1 cellular context compared by ENCODE assay signal in the genomic region with DNA sequence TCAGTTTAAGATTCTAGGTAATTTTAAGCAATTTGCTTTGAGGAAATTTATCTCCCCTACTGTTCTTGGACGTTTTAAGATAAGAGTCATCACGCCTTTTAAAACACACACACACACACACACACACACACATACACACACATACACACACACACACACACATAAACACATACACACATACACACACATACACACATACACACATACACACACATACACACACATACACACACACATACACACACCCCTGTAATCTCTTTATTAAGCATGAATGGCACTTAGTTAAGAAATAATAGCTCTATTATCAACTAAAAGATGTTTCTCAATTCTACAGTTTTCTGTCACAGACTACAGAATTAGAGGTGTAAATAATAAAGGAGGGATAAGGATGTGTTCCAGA.
TF ChIP-seq lines count a peak whose summit lies in the region.

No MANE protein-coding gene starts in this region.

TF ChIP-seq in IMR-90, 13 proteins besides CTCF, POLR2A, EP300 and RAD21 (continued from another document):
- TF ChIP-seq CEBPB (IDR thresholded peaks at IDR 0.05; ENCODE audit: low read depth, low read length) = no peak
- TF ChIP-seq MAFK (IDR thresholded peaks at IDR 0.05; ENCODE audit: low read depth, low read length) = no peak
- TF ChIP-seq FOS (IDR thresholded peaks at IDR 0.05; ENCODE audit: low read depth, low read length) = no peak
- TF ChIP-seq, protein P1, sequence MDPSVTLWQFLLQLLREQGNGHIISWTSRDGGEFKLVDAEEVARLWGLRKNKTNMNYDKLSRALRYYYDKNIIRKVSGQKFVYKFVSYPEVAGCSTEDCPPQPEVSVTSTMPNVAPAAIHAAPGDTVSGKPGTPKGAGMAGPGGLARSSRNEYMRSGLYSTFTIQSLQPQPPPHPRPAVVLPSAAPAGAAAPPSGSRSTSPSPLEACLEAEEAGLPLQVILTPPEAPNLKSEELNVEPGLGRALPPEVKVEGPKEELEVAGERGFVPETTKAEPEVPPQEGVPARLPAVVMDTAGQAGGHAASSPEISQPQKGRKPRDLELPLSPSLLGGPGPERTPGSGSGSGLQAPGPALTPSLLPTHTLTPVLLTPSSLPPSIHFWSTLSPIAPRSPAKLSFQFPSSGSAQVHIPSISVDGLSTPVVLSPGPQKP (IDR thresholded peaks at IDR 0.05; ENCODE audit: borderline replicate concordance, low read depth, low read length) = no peak
- no peak for TF ChIP-seq CHD1 (IDR thresholded peaks at IDR 0.05; ENCODE audit: low read depth, low read length)
- TF ChIP-seq RCOR1 (IDR thresholded peaks at IDR 0.05; ENCODE audit: insufficient replicate concordance, low read length) = no peak
